ENCODE assay signal across 13 cellular contexts in the genomic region with DNA sequence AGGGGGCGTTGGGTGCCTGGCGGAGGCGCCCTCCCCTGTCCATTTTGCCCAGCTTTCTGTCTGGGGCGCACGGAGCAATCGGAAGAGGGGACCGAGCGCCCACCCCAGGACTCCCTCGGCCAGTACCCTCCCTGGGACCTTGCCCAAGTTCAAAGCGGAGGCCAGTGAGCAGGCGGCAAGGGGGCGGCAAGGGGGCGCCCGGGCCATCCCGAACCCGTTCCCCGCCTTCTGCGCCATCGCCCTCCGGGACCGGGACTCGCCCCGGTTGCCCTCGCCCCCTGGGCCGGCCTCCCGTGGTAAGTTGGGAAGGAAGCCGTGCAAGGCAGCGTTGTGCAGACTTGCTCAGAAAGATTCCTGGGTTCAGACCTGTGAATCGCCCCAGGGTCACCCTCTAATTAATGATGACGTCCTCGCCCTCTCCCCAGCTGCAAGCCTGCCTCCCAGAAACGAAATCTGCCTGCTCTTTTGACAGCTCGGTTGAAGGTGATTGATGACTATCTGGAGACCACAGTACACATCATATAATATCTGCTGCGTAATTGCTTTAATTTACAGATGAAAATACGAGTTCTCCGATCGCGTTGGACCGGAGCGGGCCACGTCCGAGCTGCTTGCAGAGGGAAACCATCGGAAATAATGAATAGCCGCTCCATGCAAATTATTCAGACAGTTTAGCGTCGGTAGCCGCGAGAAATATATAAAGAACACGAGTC. TPM values are rescaled to one million over a fixed set of nuclear protein-coding genes. Genes with fewer than 3 reads are reported as not detected.
A peak's percentile ranks its signal among the peaks of the same experiment; 100 is the strongest.
DNase-seq lines count a peak whose midpoint lies in the region; ATAC-seq and TF ChIP-seq lines count a peak whose summit lies in the region.
"Had no signal": no experiment of that assay in that cellular context is flagged by ENCODE, and none has a peak within 500 bp of the region (broad histone marks: within the 10 kb centered on the region; RNA-seq: fewer than 3 reads in every experiment).

No MANE protein-coding gene starts in this region.

- H3K4me1 ChIP-seq in cardiac muscle cell (ENCODE audit: low read depth) (peaks cover 15% of the 10 kb centered on the region), lower lobe of right lung (peaks cover 28% of the 10 kb centered on the region), vagina (peaks cover 30% of the 10 kb centered on the region), tibial nerve (peaks cover 0 to 58% (median 9%) of the 10 kb centered on the region in 4 donors)

- TF ChIP-seq EP300 in tibial nerve (IDR thresholded peaks at IDR 0.05), result no peak

- TF ChIP-seq CTCF in cardiac muscle cell (IDR thresholded peaks at IDR 0.05; ENCODE audit: low read depth, low read length) (no peak), astrocyte of the cerebellum (IDR thresholded peaks at IDR 0.05; ENCODE audit: low read depth, low read length, missing control alignments) (peak; percentile 0), lower lobe of right lung (IDR thresholded peaks at IDR 0.05) (no peak), vagina (IDR thresholded peaks at IDR 0.05) (no peak), tibial nerve (IDR thresholded peaks at IDR 0.05) (no peak)

- H3K4me3 ChIP-seq in cardiac muscle cell, result peak overlapping the region; percentile 92
- no peak overlapping the region for H3K4me3 ChIP-seq in astrocyte of the cerebellum (ENCODE audit: low read depth, low read length)
- H3K4me3 ChIP-seq in lower lobe of right lung, result no peak overlapping the region
- peak overlapping the region; percentile 42 to 50 for H3K4me3 ChIP-seq in vagina
- peak overlapping the region in 1 of 4 donors; percentile 25 for H3K4me3 ChIP-seq in tibial nerve
- H3K4me3 ChIP-seq: SK-N-MC had no signal

- TF ChIP-seq POLR2A in vagina (IDR thresholded peaks at IDR 0.05) (no peak), tibial nerve (IDR thresholded peaks at IDR 0.05) (no peak)

- H3K27me3 ChIP-seq in cardiac muscle cell (peaks cover 100% of the 10 kb centered on the region), lower lobe of right lung (ENCODE audit: low read depth) (peaks cover 96% of the 10 kb centered on the region), vagina (peaks cover 9% of the 10 kb centered on the region), tibial nerve (peaks cover 0 to 94% of the 10 kb centered on the region in 2 donors)

- intact Hi-C loops in cardiac septum (cut with DNase I) (loop anchor here (5.0 kb wide), 1 partner anchor 63 kb away; no protein-coding TSS in a partner anchor), lower lobe of right lung (cut with DNase I) (no loop called here), vagina (cut with DNase I) (no loop called here)

- H3K9me3 ChIP-seq in cardiac muscle cell (ENCODE audit: low read depth), result no peaks in the 10 kb centered on the region
- no peaks in the 10 kb centered on the region for H3K9me3 ChIP-seq in lower lobe of right lung
- no peaks in the 10 kb centered on the region for H3K9me3 ChIP-seq in vagina
- H3K9me3 ChIP-seq in tibial nerve, result no peaks in the 10 kb centered on the region

- no peak for ATAC-seq in lower lobe of right lung

- in situ Hi-C loops in astrocyte of the cerebellum (cut with HindIII; ENCODE audit: low sequenced_read_pairs), result no loop called here

- H3K36me3 ChIP-seq in cardiac muscle cell, result no peaks in the 10 kb centered on the region
- H3K36me3 ChIP-seq in lower lobe of right lung, result no peaks in the 10 kb centered on the region
- H3K36me3 ChIP-seq in vagina, result no peaks in the 10 kb centered on the region
- H3K36me3 ChIP-seq in tibial nerve, result no peaks in the 10 kb centered on the region

- WGBS in tibial nerve, 2 donors, result 3 to 5% methylated on average over 22 to 35 of the region's 49 CpGs

- DNase-seq in cardiac muscle cell (ENCODE audit: low read depth in 1 of 2, low spot score in 1 of 2), result no peak
- no peak for DNase-seq in cardiac septum (ENCODE audit: low spot score)
- no peak for DNase-seq in astrocyte of the cerebellum (ENCODE audit: low read depth)
- DNase-seq in lower lobe of right lung, result peak; percentile 27
- no peak for DNase-seq in vagina (ENCODE audit: extremely low spot score in 2 of 2)
- DNase-seq in tibial nerve (ENCODE audit: low spot score in 2 of 2), result no peak
- no peak for DNase-seq in SKM-1 treated with dmso at 0.1 percent for 144 hours (lab: John Stamatoyannopoulos, UW; ENCODE audit: unreplicated experiment)
- DNase-seq in COLO829 (ENCODE audit: low spot score), result no peak
- DNase-seq: IMR-90, NCI-H510A treated with DMSO at 0.1 percent for 48 hours had no signal

- H3K27ac ChIP-seq in cardiac muscle cell (peak overlapping the region; percentile 94), lower lobe of right lung (no peak overlapping the region), vagina (peak overlapping the region; percentile 66), tibial nerve (no peak overlapping the region)
- H3K27ac ChIP-seq: SK-N-MC had no signal

RNA-seq across cellular contexts. Expression of a gene that starts 1.4 kb away (rescaled TPM):
- total RNA-seq in cardiac muscle cell (284 and 308 TPM in 2 replicates), cardiac septum (12.1 TPM), lower lobe of right lung (not detected), vagina (26.8 TPM), tibial nerve (not detected)
- 208 and 257 TPM in 2 replicates for polyA plus RNA-seq in cardiac muscle cell
- total RNA-seq: frontal cortex, IMR-90, mononuclear cell had no signal
- polyA plus RNA-seq: IMR-90 had no signal

Comparison
In these comparisons a context has a peak if more than half of its experiments do, and no peak if none do; other contexts are left out.
1. H3K27ac ChIP-seq: peak in cardiac muscle cell (single experiment) and vagina (single experiment); none in lower lobe of right lung (single experiment) and tibial nerve (0 of 4).
2. H3K4me3 ChIP-seq: peak in cardiac muscle cell (single experiment) and vagina (2 of 2); none in astrocyte of the cerebellum (single experiment) and lower lobe of right lung (single experiment).
3. RNA of a gene that starts 1.4 kb away (total RNA-seq): 284 to 308 TPM in cardiac muscle cell, 26.8 TPM in vagina (single experiment) and 12.1 TPM in cardiac septum (single experiment); not detected in lower lobe of right lung (single experiment) and not detected in tibial nerve; every median in the first group is over 10 times any median in the second.